In the genomic region with DNA sequence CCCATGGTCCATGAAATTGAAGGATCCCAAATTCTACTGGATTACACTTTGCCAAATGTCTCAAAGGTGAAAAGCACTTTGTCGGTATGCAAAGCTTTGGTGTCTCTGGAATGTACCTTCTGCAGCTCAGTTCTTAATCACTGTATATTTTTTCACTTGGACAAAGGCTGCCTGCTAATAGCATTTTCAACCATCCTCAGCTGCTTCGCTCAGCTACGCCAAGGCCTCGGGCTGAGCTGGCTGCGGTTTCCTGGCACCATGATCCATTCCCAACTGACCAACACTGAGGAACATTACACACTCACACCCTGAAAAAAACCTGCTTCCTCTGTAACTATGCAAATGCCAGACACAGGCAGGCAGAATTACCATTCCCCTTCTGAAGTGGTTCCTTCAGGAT, we compare ENCODE assay signal across 14 cellular contexts.
DNase-seq lines count a peak whose midpoint lies in the region; ATAC-seq and TF ChIP-seq lines count a peak whose summit lies in the region.
"Had no signal": no experiment of that assay in that cellular context is flagged by ENCODE, and none has a peak within 500 bp of the region (broad histone marks: within the 10 kb centered on the region; RNA-seq: fewer than 3 reads in every experiment).

No MANE protein-coding gene starts in this region.

- no peaks in the 10 kb centered on the region for H3K36me3 Mint-ChIP-seq in activated naive CD4-positive, alpha-beta T cell treated with anti-CD3 and anti-CD28 coated beads, Interleukin-2, amount 10 ng/mL, durations not matched to agents 7 days and 5 days
- no peaks in the 10 kb centered on the region for H3K36me3 Mint-ChIP-seq in activated naive CD4-positive, alpha-beta T cell treated with anti-CD3 and anti-CD28 coated beads, Interleukin-2, amount 50 U/mL, for 72 hours
- H3K36me3 Mint-ChIP-seq in T-helper 2 cell treated with Interferon-gamma antibody and Interleukin-4, amounts not matched to agents 5 μg/mL and 100 μg/mL, for 36 hours (ENCODE audit: low read depth) = no peaks in the 10 kb centered on the region
- H3K36me3 Mint-ChIP-seq: natural killer cell treated with Interleukin-12 subunit alpha and Interleukin-12 subunit beta and Interleukin-15 and Interleukin-18, amount 100 ng/mL, for 72 hours had no signal

- no peak overlapping the region for H3K4me3 Mint-ChIP-seq in activated naive CD4-positive, alpha-beta T cell treated with anti-CD3 and anti-CD28 coated beads, Interleukin-2, amount 10 ng/mL, durations not matched to agents 7 days and 5 days
- H3K4me3 Mint-ChIP-seq in T-helper 2 cell treated with Interferon-gamma antibody and Interleukin-4, amounts not matched to agents 5 μg/mL and 100 μg/mL, for 36 hours = no peak overlapping the region
- H3K4me3 Mint-ChIP-seq: activated CD4-positive, alpha-beta T cell treated with anti-CD3 and anti-CD28 coated beads, Interleukin-2, amount 10 ng/mL, durations not matched to agents 7 days and 5 days; activated naive CD4-positive, alpha-beta T cell treated with anti-CD3 and anti-CD28 coated beads for 36 hours had no signal

- no peak for DNase-seq in activated naive CD4-positive, alpha-beta T cell treated with anti-CD3 and anti-CD28 coated beads, Interleukin-2, amount 10 ng/mL, durations not matched to agents 7 days and 5 days
- DNase-seq in activated naive CD4-positive, alpha-beta T cell treated with anti-CD3 and anti-CD28 coated beads, Interleukin-2, amount 50 U/mL, for 72 hours (ENCODE audit: low spot score in 2 of 2) = no peak
- DNase-seq in breast epithelium (ENCODE audit: low spot score in 2 of 2) = peak in 1 of 2 donors; percentile 71
- DNase-seq in right cardiac atrium = peak in 2 of 3 donors; percentile 73 to 75
- no peak for DNase-seq in thoracic aorta (ENCODE audit: low spot score)
- no peak for DNase-seq in T-helper 2 cell treated with Interferon-gamma antibody and Interleukin-4, amounts not matched to agents 5 μg/mL and 100 μg/mL, for 36 hours (ENCODE audit: low spot score)
- no peak for DNase-seq in activated effector memory CD4-positive, alpha-beta T cell treated with Interleukin-2 at 50 U/mL for 16 hours
- DNase-seq in tibial nerve (ENCODE audit: low spot score in 2 of 2) = no peak
- DNase-seq: activated CD4-positive, alpha-beta T cell treated with anti-CD3 and anti-CD28 coated beads, Interleukin-2, amount 10 ng/mL, durations not matched to agents 7 days and 5 days; activated naive CD4-positive, alpha-beta T cell treated with anti-CD3 and anti-CD28 coated beads for 36 hours; NCI-H1436; stimulated activated naive CD8-positive, alpha-beta T cell treated with anti-CD3 and anti-CD28 coated beads, Interleukin-15, Interleukin-2, amounts not matched to agents 100 U/mL and 50 U/mL, for 24 hours had no signal

- ATAC-seq in activated naive CD4-positive, alpha-beta T cell treated with anti-CD3 and anti-CD28 coated beads, Interleukin-2, amount 50 U/mL, for 72 hours = no peak
- peak; percentile 56 to 64 for ATAC-seq in right cardiac atrium
- ATAC-seq in thoracic aorta (ENCODE audit: insufficient number of reproducible peaks, low FRiP score, low read depth) = no peak
- ATAC-seq: stimulated activated naive CD8-positive, alpha-beta T cell treated with anti-CD3 and anti-CD28 coated beads, Interleukin-15, Interleukin-2, amounts not matched to agents 100 U/mL and 50 U/mL, for 24 hours had no signal

- H3K36me3 ChIP-seq in breast epithelium = no peaks in the 10 kb centered on the region
- no peaks in the 10 kb centered on the region for H3K36me3 ChIP-seq in thoracic aorta
- H3K36me3 ChIP-seq in tibial nerve = no peaks in the 10 kb centered on the region

- peaks cover 82% of the 10 kb centered on the region for H3K27me3 Mint-ChIP-seq in activated naive CD4-positive, alpha-beta T cell treated with anti-CD3 and anti-CD28 coated beads, Interleukin-2, amount 10 ng/mL, durations not matched to agents 7 days and 5 days
- peaks cover 62% of the 10 kb centered on the region for H3K27me3 Mint-ChIP-seq in T-helper 2 cell treated with Interferon-gamma antibody and Interleukin-4, amounts not matched to agents 5 μg/mL and 100 μg/mL, for 36 hours (ENCODE audit: low read depth)

- H3K27ac ChIP-seq in breast epithelium = peak overlapping the region; percentile 33 to 68
- peak overlapping the region; percentile 25 for H3K27ac ChIP-seq in right cardiac atrium (ENCODE audit: low read length)
- peak overlapping the region; percentile 46 to 62 for H3K27ac ChIP-seq in thoracic aorta
- no peak overlapping the region for H3K27ac ChIP-seq in tibial nerve
- H3K27ac ChIP-seq: 22Rv1 had no signal

- H3K4me3 ChIP-seq in breast epithelium = peak overlapping the region in 2 of 3 donors; percentile 20 to 35
- no peak overlapping the region for H3K4me3 ChIP-seq in right cardiac atrium (ENCODE audit: low read length)
- no peak overlapping the region for H3K4me3 ChIP-seq in thoracic aorta
- no peak overlapping the region for H3K4me3 ChIP-seq in tibial nerve

- TF ChIP-seq POLR2A in breast epithelium (IDR thresholded peaks at IDR 0.05) (no peak), tibial nerve (IDR thresholded peaks at IDR 0.05) (no peak)

- TF ChIP-seq CTCF in breast epithelium (IDR thresholded peaks at IDR 0.05) (no peak), thoracic aorta (IDR thresholded peaks at IDR 0.05) (no peak), tibial nerve (IDR thresholded peaks at IDR 0.05) (no peak)

- 44% methylated on average over 5 of the region's 5 CpGs for WGBS in right cardiac atrium
- 65 to 70% methylated on average over 5 of the region's 5 CpGs for WGBS in tibial nerve, 2 donors

- H3K27ac Mint-ChIP-seq in activated naive CD4-positive, alpha-beta T cell treated with anti-CD3 and anti-CD28 coated beads, Interleukin-2, amount 10 ng/mL, durations not matched to agents 7 days and 5 days = peak overlapping the region; percentile 9
- no peak overlapping the region for H3K27ac Mint-ChIP-seq in activated naive CD4-positive, alpha-beta T cell treated with anti-CD3 and anti-CD28 coated beads, Interleukin-2, amount 50 U/mL, for 72 hours
- H3K27ac Mint-ChIP-seq in T-helper 2 cell treated with Interferon-gamma antibody and Interleukin-4, amounts not matched to agents 5 μg/mL and 100 μg/mL, for 36 hours = no peak overlapping the region
- H3K27ac Mint-ChIP-seq: activated CD4-positive, alpha-beta T cell treated with anti-CD3 and anti-CD28 coated beads, Interleukin-2, amount 10 ng/mL, durations not matched to agents 7 days and 5 days; activated naive CD4-positive, alpha-beta T cell treated with anti-CD3 and anti-CD28 coated beads for 36 hours had no signal

- intact Hi-C loops in breast epithelium (cut with DNase I; ENCODE audit: low total_unique reads) = no loop called here
- intact Hi-C loops in right cardiac atrium (cut with DNase I) = no loop called here

- peaks cover 15% of the 10 kb centered on the region for H3K4me1 Mint-ChIP-seq in activated naive CD4-positive, alpha-beta T cell treated with anti-CD3 and anti-CD28 coated beads, Interleukin-2, amount 10 ng/mL, durations not matched to agents 7 days and 5 days
- no peaks in the 10 kb centered on the region for H3K4me1 Mint-ChIP-seq in T-helper 2 cell treated with Interferon-gamma antibody and Interleukin-4, amounts not matched to agents 5 μg/mL and 100 μg/mL, for 36 hours (ENCODE audit: low read depth)

- H3K4me1 ChIP-seq in breast epithelium = no peaks in the 10 kb centered on the region
- H3K4me1 ChIP-seq in right cardiac atrium (ENCODE audit: control insufficient read depth, insufficient read depth, low read length) = peaks cover 2% of the 10 kb centered on the region
- H3K4me1 ChIP-seq in thoracic aorta (ENCODE audit: control insufficient read depth in 1 of 2, low read depth in 2 of 2) = peaks cover 3 to 47% of the 10 kb centered on the region in 2 donors
- H3K4me1 ChIP-seq in tibial nerve = peaks cover 0 to 11% (median 0%) of the 10 kb centered on the region in 4 donors

- H3K9me3 ChIP-seq in breast epithelium (no peaks in the 10 kb centered on the region), right cardiac atrium (ENCODE audit: control insufficient read depth, low read length) (no peaks in the 10 kb centered on the region), thoracic aorta (no peaks in the 10 kb centered on the region), tibial nerve (no peaks in the 10 kb centered on the region)

- no peaks in the 10 kb centered on the region for H3K9me3 Mint-ChIP-seq in activated naive CD4-positive, alpha-beta T cell treated with anti-CD3 and anti-CD28 coated beads, Interleukin-2, amount 10 ng/mL, durations not matched to agents 7 days and 5 days
- no peaks in the 10 kb centered on the region for H3K9me3 Mint-ChIP-seq in activated naive CD4-positive, alpha-beta T cell treated with anti-CD3 and anti-CD28 coated beads, Interleukin-2, amount 50 U/mL, for 72 hours
- H3K9me3 Mint-ChIP-seq in T-helper 2 cell treated with Interferon-gamma antibody and Interleukin-4, amounts not matched to agents 5 μg/mL and 100 μg/mL, for 36 hours = no peaks in the 10 kb centered on the region
- H3K9me3 Mint-ChIP-seq: activated CD4-positive, alpha-beta T cell treated with anti-CD3 and anti-CD28 coated beads, Interleukin-2, amount 10 ng/mL, durations not matched to agents 7 days and 5 days; activated naive CD4-positive, alpha-beta T cell treated with anti-CD3 and anti-CD28 coated beads for 36 hours; natural killer cell treated with Interleukin-12 subunit alpha and Interleukin-12 subunit beta and Interleukin-15 and Interleukin-18, amount 100 ng/mL, for 72 hours had no signal

- CTCF ChIA-PET in activated naive CD4-positive, alpha-beta T cell treated with anti-CD3 and anti-CD28 coated beads, Interleukin-2, amount 10 ng/mL, durations not matched to agents 7 days and 5 days (lab: Charles Lee) = interaction anchor here (0.8 kb wide), 1 partner anchor 9 kb away, joined by 3 read pairs; no protein-coding TSS in a partner anchor

- H3K27me3 ChIP-seq in breast epithelium (no peaks in the 10 kb centered on the region), right cardiac atrium (ENCODE audit: control insufficient read depth, insufficient read depth) (no peaks in the 10 kb centered on the region), thoracic aorta (replicated peaks; ENCODE audit: insufficient read depth) (no peaks in the 10 kb centered on the region), tibial nerve (no peaks in the 10 kb centered on the region)

- no peak for TF ChIP-seq EP300 in tibial nerve (IDR thresholded peaks at IDR 0.05)

Comparison
In these comparisons a context has a peak if more than half of its experiments do, and no peak if none do; other contexts are left out.
1. DNase-seq: peak in right cardiac atrium (2 of 3); none in activated naive CD4-positive, alpha-beta T cell treated with anti-CD3 and anti-CD28 coated beads, Interleukin-2, amount 10 ng/mL, durations not matched to agents 7 days and 5 days (single experiment), activated naive CD4-positive, alpha-beta T cell treated with anti-CD3 and anti-CD28 coated beads, Interleukin-2, amount 50 U/mL, for 72 hours (0 of 2), thoracic aorta (single experiment), T-helper 2 cell treated with Interferon-gamma antibody and Interleukin-4, amounts not matched to agents 5 μg/mL and 100 μg/mL, for 36 hours (single experiment), activated effector memory CD4-positive, alpha-beta T cell treated with Interleukin-2 at 50 U/mL for 16 hours (single experiment) and tibial nerve (0 of 2).
2. ATAC-seq: peak in right cardiac atrium (2 of 2); none in activated naive CD4-positive, alpha-beta T cell treated with anti-CD3 and anti-CD28 coated beads, Interleukin-2, amount 50 U/mL, for 72 hours (0 of 2) and thoracic aorta (single experiment).
3. H3K27ac ChIP-seq: peak in breast epithelium (2 of 2), right cardiac atrium (single experiment) and thoracic aorta (2 of 2); none in tibial nerve (0 of 4).
4. H3K4me3 ChIP-seq: peak in breast epithelium (2 of 3); none in right cardiac atrium (single experiment), thoracic aorta (single experiment) and tibial nerve (0 of 4).